Comparison of ENCODE assay signal across 14 cellular contexts in genomic region chr7:2244404-2244803, GRCh38.
"Had no signal": no experiment of that assay in that cellular context is flagged by ENCODE, and none has a peak within 500 bp of the region (broad histone marks: within the 10 kb centered on the region; RNA-seq: fewer than 3 reads in every experiment).

No MANE protein-coding gene starts in this region.

- DNase-seq: activated naive CD4-positive, alpha-beta T cell treated with anti-CD3 and anti-CD28 coated beads, Interleukin-2, amount 50 U/mL, for 16 hours; amniotic stem cell; left cardiac atrium; nucleus accumbens; posterior cingulate gyrus; stimulated activated CD4-positive, alpha-beta T cell treated with anti-CD3 and anti-CD28 coated beads, Interleukin-2, amount 100 ng/mL, for 48 hours; stimulated activated naive CD4-positive, alpha-beta T cell had no signal

- H3K4me3 ChIP-seq: gastroesophageal sphincter, lung, suprapubic skin had no signal

- H3K27me3 ChIP-seq: gastroesophageal sphincter, suprapubic skin had no signal

- H3K9me3 ChIP-seq: gastroesophageal sphincter, suprapubic skin had no signal

- H3K27me3 Mint-ChIP-seq: activated T-helper 17 cell treated with anti-CD3 and anti-CD28 coated beads, Interleukin-2, amount 50 U/mL, for 72 hours; type B pancreatic cell had no signal

- H3K9me3 Mint-ChIP-seq: activated T-helper 17 cell treated with anti-CD3 and anti-CD28 coated beads, Interleukin-2, amount 50 U/mL, for 72 hours; mesothelial cell of epicardium; type B pancreatic cell had no signal

- ATAC-seq: activated CD4-positive, CD25-positive, alpha-beta regulatory T cell treated with anti-CD3 and anti-CD28 coated beads, Interleukin-2, amount 50 U/mL, for 24 hours; activated T-helper 17 cell treated with anti-CD3 and anti-CD28 coated beads, Interleukin-2, amount 50 U/mL, for 72 hours; gastroesophageal sphincter; left cardiac atrium had no signal

- H3K27ac Mint-ChIP-seq: activated T-helper 17 cell treated with anti-CD3 and anti-CD28 coated beads, Interleukin-2, amount 50 U/mL, for 72 hours; mesothelial cell of epicardium; type B pancreatic cell had no signal

- H3K4me3 Mint-ChIP-seq: mesothelial cell of epicardium had no signal
